In the genomic region with DNA sequence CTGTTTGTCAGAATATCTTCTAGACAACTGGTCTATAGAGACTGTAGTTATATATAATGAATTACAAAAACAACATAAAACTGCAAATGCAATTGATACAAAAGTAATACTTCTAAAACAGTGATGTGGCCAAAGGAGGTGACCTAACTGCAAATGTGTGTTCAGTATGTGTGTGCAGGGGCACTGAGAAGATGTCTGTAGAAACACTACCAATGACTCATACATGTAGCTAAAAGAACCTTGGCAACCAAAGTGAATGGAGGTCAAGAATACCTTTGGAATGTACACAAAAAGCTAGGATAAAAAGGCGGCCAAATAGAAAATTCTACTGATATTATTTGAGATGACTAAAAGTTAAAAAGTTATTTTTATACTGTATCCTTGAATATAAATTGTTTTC, we compare ENCODE assay signal across 1 cellular context.
TF ChIP-seq lines count a peak whose summit lies in the region.

No MANE protein-coding gene starts in this region.

TF ChIP-seq in WTC11, 78 proteins besides CTCF, POLR2A, EP300 and RAD21 (continued from another document):
- no peak for TF ChIP-seq ERG (CRISPR knock-in tag; IDR thresholded peaks at IDR 0.05)
- no peak for TF ChIP-seq ATF3 (CRISPR knock-in tag; conservative IDR thresholded peaks at IDR 0.05)
- TF ChIP-seq GRHL2 (CRISPR knock-in tag; IDR thresholded peaks at IDR 0.05; ENCODE audit: insufficient replicate concordance, severe bottlenecking) = no peak
TF ChIP-seq in WTC11: peak in this region for 0.
